ENCODE assay signal across 9 cellular contexts in the genomic region with DNA sequence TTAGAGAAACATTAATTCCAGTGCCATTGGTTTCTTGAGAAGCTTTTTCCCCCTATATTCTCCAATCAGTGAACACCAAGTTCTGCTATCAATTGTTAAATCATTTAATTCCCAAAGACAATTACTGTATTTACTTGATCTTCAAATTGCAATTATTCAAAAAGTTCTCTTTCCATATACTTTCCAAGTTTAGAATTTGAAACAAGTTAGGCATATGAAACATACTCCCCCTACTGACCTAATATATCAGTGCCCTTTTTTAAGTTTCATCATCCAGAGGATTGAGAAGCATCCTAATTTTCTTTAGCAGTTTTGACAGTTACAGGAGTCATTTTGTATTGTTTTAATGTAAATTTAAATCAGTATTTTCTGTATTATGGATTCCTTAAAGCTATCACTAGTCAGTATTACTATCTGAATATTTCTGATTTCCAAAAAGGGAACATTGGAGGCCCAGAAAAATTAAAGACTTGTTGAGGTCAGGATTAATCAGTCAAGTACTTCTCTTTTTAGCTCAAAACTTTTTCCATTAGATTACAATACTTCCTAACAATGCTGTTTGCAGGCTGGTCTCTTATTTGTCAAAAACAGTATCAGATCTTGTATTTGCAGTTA. TPM values are rescaled to one million over a fixed set of nuclear protein-coding genes. Genes with fewer than 3 reads are reported as not detected.
DNase-seq lines count a peak whose midpoint lies in the region; ATAC-seq lines count a peak whose summit lies in the region.
"Had no signal": no experiment of that assay in that cellular context is flagged by ENCODE, and none has a peak within 500 bp of the region (broad histone marks: within the 10 kb centered on the region; RNA-seq: fewer than 3 reads in every experiment).

No MANE protein-coding gene starts in this region.

- no peak overlapping the region for H3K27ac Mint-ChIP-seq in activated CD4-positive, alpha-beta T cell treated with anti-CD3 and anti-CD28 coated beads, Interleukin-2, amount 10 ng/mL, durations not matched to agents 24 days and 14 days

- ATAC-seq in HG03135 (IDR thresholded peaks at IDR 0.05; ENCODE audit: unreplicated experiment) = no peak

- peaks cover under 1% of the 10 kb centered on the region for H3K27me3 Mint-ChIP-seq in activated CD4-positive, alpha-beta T cell treated with anti-CD3 and anti-CD28 coated beads, Interleukin-2, amount 10 ng/mL, durations not matched to agents 24 days and 14 days

- intact Hi-C loops in activated CD4-positive, alpha-beta T cell treated with anti-CD3 and anti-CD28 coated beads, Interleukin-2, amount 10 ng/mL, durations not matched to agents 24 days and 14 days (cut with micrococcal nuclease) = loop anchor here (5.0 kb wide), 1 partner anchor 140 kb away; no protein-coding TSS in a partner anchor

- H3K36me3 Mint-ChIP-seq in activated CD4-positive, alpha-beta T cell treated with anti-CD3 and anti-CD28 coated beads, Interleukin-2, amount 10 ng/mL, durations not matched to agents 24 days and 14 days (ENCODE audit: low read depth) = no peaks in the 10 kb centered on the region

- H3K9me3 Mint-ChIP-seq in activated CD4-positive, alpha-beta T cell treated with anti-CD3 and anti-CD28 coated beads, Interleukin-2, amount 10 ng/mL, durations not matched to agents 24 days and 14 days = no peaks in the 10 kb centered on the region

- H3K4me3 Mint-ChIP-seq in activated CD4-positive, alpha-beta T cell treated with anti-CD3 and anti-CD28 coated beads, Interleukin-2, amount 10 ng/mL, durations not matched to agents 24 days and 14 days = no peak overlapping the region

- DNase-seq in NCI-H2107 treated with DMSO at 0.1 percent for 48 hours (lab: John Stamatoyannopoulos, UW; ENCODE audit: unreplicated experiment) (peak; percentile 8), NCI-H2107 (lab: John Stamatoyannopoulos, UW) (no peak), NCI-H69 (lab: John Stamatoyannopoulos, UW) (peak; percentile 29), dedifferentiated amniotic fluid mesenchymal stem cell (ENCODE audit: extremely low spot score) (peak; percentile 49), renal cortical epithelial cell (ENCODE audit: low read depth) (peak; percentile 34)
- no peak for DNase-seq in activated CD4-positive, alpha-beta T cell treated with anti-CD3 and anti-CD28 coated beads, Interleukin-2, amount 10 ng/mL, durations not matched to agents 24 days and 14 days
- no peak for DNase-seq in stimulated activated CD4-positive, alpha-beta T cell treated with anti-CD3 and anti-CD28 coated beads, Interleukin-4, amount 100 ng/mL, for 1 hour
- DNase-seq: effector memory CD4-positive, alpha-beta T cell had no signal

- no peaks in the 10 kb centered on the region for H3K4me1 Mint-ChIP-seq in activated CD4-positive, alpha-beta T cell treated with anti-CD3 and anti-CD28 coated beads, Interleukin-2, amount 10 ng/mL, durations not matched to agents 24 days and 14 days

RNA-seq across cellular contexts. Expression of gene MEIOC, which starts 16.3 kb away (rescaled TPM):
- total RNA-seq in renal cortical epithelial cell = 1.0 and 1.5 TPM in 2 replicates
- total RNA-seq in activated CD4-positive, alpha-beta T cell treated with anti-CD3 and anti-CD28 coated beads, Interleukin-2, amount 10 ng/mL, durations not matched to agents 24 days and 14 days = 0.14 and 0.42 TPM in 2 replicates

RNA-seq across cellular contexts. Expression of gene CCDC43, which starts 17.0 kb away (rescaled TPM):
- 31.8 and 51.2 TPM in 2 replicates for total RNA-seq in renal cortical epithelial cell
- 42.7 and 43.9 TPM in 2 replicates for total RNA-seq in activated CD4-positive, alpha-beta T cell treated with anti-CD3 and anti-CD28 coated beads, Interleukin-2, amount 10 ng/mL, durations not matched to agents 24 days and 14 days

RNA-seq across cellular contexts. Expression of gene DBF4B, which starts 35.9 kb away (rescaled TPM):
- total RNA-seq in renal cortical epithelial cell = 3.9 and 6.3 TPM in 2 replicates
- 25.2 and 25.7 TPM in 2 replicates for total RNA-seq in activated CD4-positive, alpha-beta T cell treated with anti-CD3 and anti-CD28 coated beads, Interleukin-2, amount 10 ng/mL, durations not matched to agents 24 days and 14 days

Comparison
In these comparisons a context has a peak if more than half of its experiments do, and no peak if none do; other contexts are left out.
1. DNase-seq: peak in NCI-H2107 treated with DMSO at 0.1 percent for 48 hours (single experiment), NCI-H69 (single experiment), dedifferentiated amniotic fluid mesenchymal stem cell (single experiment) and renal cortical epithelial cell (single experiment); none in NCI-H2107 (single experiment), activated CD4-positive, alpha-beta T cell treated with anti-CD3 and anti-CD28 coated beads, Interleukin-2, amount 10 ng/mL, durations not matched to agents 24 days and 14 days (single experiment) and stimulated activated CD4-positive, alpha-beta T cell treated with anti-CD3 and anti-CD28 coated beads, Interleukin-4, amount 100 ng/mL, for 1 hour (single experiment).